Comparison of ENCODE assay signal across 12 cellular contexts in genomic region chr19:13859361-13859880, GRCh38. TPM values are rescaled to one million over a fixed set of nuclear protein-coding genes. Genes with fewer than 3 reads are reported as not detected.
DNase-seq lines count a peak whose midpoint lies in the region; ATAC-seq and TF ChIP-seq lines count a peak whose summit lies in the region.
"Had no signal": no experiment of that assay in that cellular context is flagged by ENCODE, and none has a peak within 500 bp of the region (broad histone marks: within the 10 kb centered on the region; RNA-seq: fewer than 3 reads in every experiment).

No MANE protein-coding gene starts in this region.

- DNase-seq in activated CD4-positive, alpha-beta T cell treated with anti-CD3 and anti-CD28 coated beads, Interleukin-2, amount 10 ng/mL, durations not matched to agents 24 days and 14 days: no peak
- no peak for DNase-seq in activated CD4-positive, alpha-beta T cell treated with anti-CD3 and anti-CD28 coated beads for 4 hours
- DNase-seq in NCI-H82 treated with DMSO at 0.1 percent for 48 hours (lab: John Stamatoyannopoulos, UW; ENCODE audit: unreplicated experiment): peak; percentile 55
- peak; percentile 78 for DNase-seq in dermis blood vessel endothelial cell
- no peak for DNase-seq in smooth muscle cell (lab: John Stamatoyannopoulos, UW; ENCODE audit: unreplicated experiment)
- DNase-seq in midbrain (lab: John Stamatoyannopoulos, UW): no peak
- DNase-seq in hippocampal formation (lab: John Stamatoyannopoulos, UW): no peak
- DNase-seq: activated CD8-positive, alpha-beta memory T cell treated with anti-CD3 and anti-CD28 coated beads, Interleukin-2, amount 50 U/mL, for 4 hours; heart left ventricle; Right ventricle myocardium superior had no signal

- peak overlapping the region; percentile 72 for H3K27ac Mint-ChIP-seq in activated CD4-positive, alpha-beta T cell treated with anti-CD3 and anti-CD28 coated beads, Interleukin-2, amount 10 ng/mL, durations not matched to agents 24 days and 14 days

- intact Hi-C loops in activated CD4-positive, alpha-beta T cell treated with anti-CD3 and anti-CD28 coated beads, Interleukin-2, amount 10 ng/mL, durations not matched to agents 24 days and 14 days (cut with micrococcal nuclease): no loop called here

- H3K27me3 Mint-ChIP-seq in activated CD4-positive, alpha-beta T cell treated with anti-CD3 and anti-CD28 coated beads, Interleukin-2, amount 10 ng/mL, durations not matched to agents 24 days and 14 days: peaks cover 10% of the 10 kb centered on the region

- H3K36me3 ChIP-seq in smooth muscle cell (ENCODE audit: low read depth): no peaks in the 10 kb centered on the region
- H3K36me3 ChIP-seq: BLaER1 treated with 17β-estradiol and CSF1 and Interleukin-3, amounts not matched to agents 10 nM and 100 nM; heart left ventricle had no signal

- no peaks in the 10 kb centered on the region for H4K20me1 ChIP-seq in smooth muscle cell (ENCODE audit: low read depth)
- H4K20me1 ChIP-seq: BLaER1 treated with 17β-estradiol and CSF1 and Interleukin-3, amounts not matched to agents 10 nM and 100 nM had no signal

- no peaks in the 10 kb centered on the region for H3K79me2 ChIP-seq in smooth muscle cell (ENCODE audit: low read depth)

- H3K4me3 ChIP-seq in smooth muscle cell: no peak overlapping the region
- H3K4me3 ChIP-seq: BLaER1 treated with 17β-estradiol and CSF1 and Interleukin-3, amounts not matched to agents 10 nM and 100 nM; heart left ventricle had no signal

- no peak for ATAC-seq in HG02840 (IDR thresholded peaks at IDR 0.05; ENCODE audit: low FRiP score, unreplicated experiment)
- ATAC-seq: heart left ventricle had no signal

- H3K9me3 ChIP-seq in smooth muscle cell (replicated peaks; ENCODE audit: low read depth): no peaks in the 10 kb centered on the region
- H3K9me3 ChIP-seq: BLaER1 treated with 17β-estradiol and CSF1 and Interleukin-3, amounts not matched to agents 10 nM and 100 nM; heart left ventricle had no signal

- H3K36me3 Mint-ChIP-seq in activated CD4-positive, alpha-beta T cell treated with anti-CD3 and anti-CD28 coated beads, Interleukin-2, amount 10 ng/mL, durations not matched to agents 24 days and 14 days (ENCODE audit: low read depth): peaks cover 1% of the 10 kb centered on the region

- peaks cover 4% of the 10 kb centered on the region for H3F3A ChIP-seq in smooth muscle cell (ENCODE audit: low read depth)

- H3K4me3 Mint-ChIP-seq in activated CD4-positive, alpha-beta T cell treated with anti-CD3 and anti-CD28 coated beads, Interleukin-2, amount 10 ng/mL, durations not matched to agents 24 days and 14 days: no peak overlapping the region

- H2AFZ ChIP-seq in smooth muscle cell (ENCODE audit: low read depth): no peak overlapping the region

- H3K9ac ChIP-seq in smooth muscle cell (ENCODE audit: low read depth): no peak overlapping the region
- H3K9ac ChIP-seq: BLaER1 treated with 17β-estradiol and CSF1 and Interleukin-3, amounts not matched to agents 10 nM and 100 nM had no signal

- peak overlapping the region; percentile 70 for H3K27ac ChIP-seq in smooth muscle cell (ENCODE audit: low read depth)
- H3K27ac ChIP-seq: BLaER1 treated with 17β-estradiol and CSF1 and Interleukin-3, amounts not matched to agents 10 nM and 100 nM; heart left ventricle had no signal

- no peaks in the 10 kb centered on the region for H3K9me3 Mint-ChIP-seq in activated CD4-positive, alpha-beta T cell treated with anti-CD3 and anti-CD28 coated beads, Interleukin-2, amount 10 ng/mL, durations not matched to agents 24 days and 14 days

- no peak overlapping the region for H3K4me2 ChIP-seq in smooth muscle cell

- WGBS in smooth muscle cell (ENCODE audit: low lambda C conversion rate): 98% methylated on average over 3 of the region's 3 CpGs

- H3K4me1 Mint-ChIP-seq in activated CD4-positive, alpha-beta T cell treated with anti-CD3 and anti-CD28 coated beads, Interleukin-2, amount 10 ng/mL, durations not matched to agents 24 days and 14 days: peaks cover 32% of the 10 kb centered on the region

- peaks cover 7% of the 10 kb centered on the region for H3K4me1 ChIP-seq in smooth muscle cell (ENCODE audit: low read depth)

- TF ChIP-seq CTCF in smooth muscle cell (IDR thresholded peaks at IDR 0.05; ENCODE audit: borderline replicate concordance, insufficient read depth, poor library complexity, severe bottlenecking): no peak

- H3K27me3 ChIP-seq in smooth muscle cell (ENCODE audit: low read depth): no peaks in the 10 kb centered on the region

RNA-seq across cellular contexts. Expression of gene NANOS3, which starts 17.5 kb away (rescaled TPM):
- 1.4 and 1.9 TPM in 2 replicates for total RNA-seq in activated CD4-positive, alpha-beta T cell treated with anti-CD3 and anti-CD28 coated beads, Interleukin-2, amount 10 ng/mL, durations not matched to agents 24 days and 14 days
- total RNA-seq in dermis blood vessel endothelial cell: not detected in 2 replicates
- not detected in 2 replicates for total RNA-seq in smooth muscle cell
- 2.7 and 2.8 TPM in 2 replicates for polyA plus RNA-seq in smooth muscle cell

RNA-seq across cellular contexts. Expression of gene BRME1, which starts 46.5 kb away (rescaled TPM):
- total RNA-seq in activated CD4-positive, alpha-beta T cell treated with anti-CD3 and anti-CD28 coated beads, Interleukin-2, amount 10 ng/mL, durations not matched to agents 24 days and 14 days: 16.2 and 18.6 TPM in 2 replicates
- total RNA-seq in dermis blood vessel endothelial cell: 0.37 and 0.51 TPM in 2 replicates
- total RNA-seq in smooth muscle cell: 0.72 and 1.2 TPM in 2 replicates
- 2.2 and 3.3 TPM in 2 replicates for polyA plus RNA-seq in smooth muscle cell

RNA-seq across cellular contexts. Expression of gene CC2D1A, which starts 46.6 kb away (rescaled TPM):
- 38.5 and 39.4 TPM in 2 replicates for total RNA-seq in activated CD4-positive, alpha-beta T cell treated with anti-CD3 and anti-CD28 coated beads, Interleukin-2, amount 10 ng/mL, durations not matched to agents 24 days and 14 days
- total RNA-seq in dermis blood vessel endothelial cell (6.8 and 10.5 TPM in 2 replicates), smooth muscle cell (8.0 and 9.5 TPM in 2 replicates)
- polyA plus RNA-seq in smooth muscle cell: 26.3 and 28.0 TPM in 2 replicates

Comparison
In these comparisons a context has a peak if more than half of its experiments do, and no peak if none do; other contexts are left out.
1. DNase-seq: peak in NCI-H82 treated with DMSO at 0.1 percent for 48 hours (single experiment) and dermis blood vessel endothelial cell (single experiment); none in activated CD4-positive, alpha-beta T cell treated with anti-CD3 and anti-CD28 coated beads, Interleukin-2, amount 10 ng/mL, durations not matched to agents 24 days and 14 days (single experiment), activated CD4-positive, alpha-beta T cell treated with anti-CD3 and anti-CD28 coated beads for 4 hours (0 of 2), smooth muscle cell (single experiment), midbrain (single experiment) and hippocampal formation (0 of 2).